ENCODE assay signal across 1 cellular context in the genomic region with DNA sequence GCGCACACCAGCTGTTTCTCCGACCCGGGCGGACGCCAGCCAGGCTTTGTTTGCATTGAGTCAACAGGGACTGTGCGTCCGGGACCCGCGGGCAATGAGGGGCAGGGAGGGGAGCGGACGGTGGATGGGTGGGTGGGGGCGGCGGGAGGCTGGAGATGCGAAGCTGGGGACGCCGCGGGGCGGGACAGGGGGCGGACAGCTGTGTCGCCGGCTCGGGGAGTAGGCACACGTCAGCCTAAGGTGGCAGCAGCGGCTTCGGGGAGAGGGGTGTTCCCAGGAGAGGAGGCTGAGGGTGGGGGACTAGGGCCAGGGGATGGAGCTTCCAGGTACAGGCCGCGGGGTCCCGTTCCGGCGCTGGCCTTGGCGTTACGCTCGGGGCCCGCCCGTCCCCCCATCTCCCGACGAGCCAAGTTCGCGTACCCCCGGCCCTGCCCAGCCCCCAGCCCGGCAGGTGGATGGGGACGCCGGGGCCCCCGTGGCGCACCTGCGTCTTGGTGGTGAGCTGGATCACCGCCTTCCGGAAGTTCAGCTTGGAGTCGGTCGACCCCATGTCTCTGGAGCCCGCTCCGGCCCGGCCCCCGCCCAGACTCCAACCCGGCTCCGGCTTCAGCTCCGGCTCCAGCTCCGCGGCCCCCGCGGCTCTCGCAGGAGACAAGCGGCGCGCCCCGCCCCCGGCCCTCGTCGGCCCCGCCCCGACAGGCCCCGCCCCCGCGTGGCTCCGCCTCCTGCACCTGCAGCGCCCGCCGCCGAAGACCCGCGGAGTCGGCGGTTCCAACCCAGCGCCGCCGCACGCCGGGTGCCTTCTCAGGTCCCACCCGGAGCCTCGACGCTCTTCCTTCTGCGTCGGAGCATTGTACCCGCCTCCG.
A peak's percentile ranks its signal among the peaks of the same experiment; 100 is the strongest.
TF ChIP-seq lines count a peak whose summit lies in the region.

HID1 (minus strand) TSS at position 653 of the 866 bp plus-strand sequence; CDS start at position 550, 103 bp downstream.

TF ChIP-seq in HepG2, 621 proteins besides CTCF, POLR2A, EP300 and RAD21 (continued from another document and continues in another):
- TF ChIP-seq, protein P1, sequence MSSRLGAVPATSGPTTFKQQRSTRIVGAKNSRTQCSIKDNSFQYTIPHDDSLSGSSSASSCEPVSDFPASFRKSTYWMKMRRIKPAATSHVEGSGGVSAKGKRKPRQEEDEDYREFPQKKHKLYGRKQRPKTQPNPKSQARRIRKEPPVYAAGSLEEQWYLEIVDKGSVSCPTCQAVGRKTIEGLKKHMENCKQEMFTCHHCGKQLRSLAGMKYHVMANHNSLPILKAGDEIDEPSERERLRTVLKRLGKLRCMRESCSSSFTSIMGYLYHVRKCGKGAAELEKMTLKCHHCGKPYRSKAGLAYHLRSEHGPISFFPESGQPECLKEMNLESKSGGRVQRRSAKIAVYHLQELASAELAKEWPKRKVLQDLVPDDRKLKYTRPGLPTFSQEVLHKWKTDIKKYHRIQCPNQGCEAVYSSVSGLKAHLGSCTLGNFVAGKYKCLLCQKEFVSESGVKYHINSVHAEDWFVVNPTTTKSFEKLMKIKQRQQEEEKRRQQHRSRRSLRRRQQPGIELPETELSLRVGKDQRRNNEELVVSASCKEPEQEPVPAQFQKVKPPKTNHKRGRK (CRISPR knock-in tag; IDR thresholded peaks at IDR 0.05) = no peak
- TF ChIP-seq ZBTB44 (CRISPR knock-in tag; IDR thresholded peaks at IDR 0.05) (no peak), ZNF878 (CRISPR knock-in tag; IDR thresholded peaks at IDR 0.05) (no peak), CBX1 (IDR thresholded peaks at IDR 0.05; ENCODE audit: low read depth) (no peak), CHD4 (IDR thresholded peaks at IDR 0.05; ENCODE audit: borderline replicate concordance, low read length) (no peak), PLRG1 (conservative IDR thresholded peaks at IDR 0.05) (no peak), CEBPG (CRISPR knock-in tag; IDR thresholded peaks at IDR 0.05) (no peak), SMC3 (IDR thresholded peaks at IDR 0.05; ENCODE audit: low read length) (no peak), ATF7 (IDR thresholded peaks at IDR 0.05) (no peak), ATF7 (CRISPR knock-in tag; IDR thresholded peaks at IDR 0.05) (no peak), ZNF558 (CRISPR knock-in tag; IDR thresholded peaks at IDR 0.05; ENCODE audit: borderline replicate concordance) (no peak), ZFP36L1 (CRISPR knock-in tag; IDR thresholded peaks at IDR 0.05) (no peak), ZNF567 (CRISPR knock-in tag; IDR thresholded peaks at IDR 0.05; ENCODE audit: borderline replicate concordance) (no peak), MLLT10 (CRISPR knock-in tag; IDR thresholded peaks at IDR 0.05) (no peak), SRSF9 (IDR thresholded peaks at IDR 0.05; ENCODE audit: borderline replicate concordance, insufficient read depth, low read depth, low read length, poor library complexity, severe bottlenecking) (no peak), ZNF329 (CRISPR knock-in tag; IDR thresholded peaks at IDR 0.05; ENCODE audit: low read depth) (0 out of 2 replicates have a peak, but pooled peaks have one; percentile 20), HDAC1 (CRISPR knock-in tag; IDR thresholded peaks at IDR 0.05) (peak; percentile 66; the same call in 1 of the 2 replicates), TAF15 (IDR thresholded peaks at IDR 0.05; ENCODE audit: low read depth, low read length, poor library complexity, severe bottlenecking) (no peak), SNAPC2 (CRISPR knock-in tag; IDR thresholded peaks at IDR 0.05) (no peak), ZNF720 (CRISPR knock-in tag; IDR thresholded peaks at IDR 0.05) (no peak), KLF9 (CRISPR knock-in tag; IDR thresholded peaks at IDR 0.05; ENCODE audit: low read depth) (no peak), MTERF4 (CRISPR knock-in tag; IDR thresholded peaks at IDR 0.05) (peak; percentile 62; the same call in 1 of the 2 replicates), NFE2L1 (CRISPR knock-in tag; IDR thresholded peaks at IDR 0.05; ENCODE audit: borderline replicate concordance) (no peak), HOXA7 (CRISPR knock-in tag; IDR thresholded peaks at IDR 0.05) (no peak), ZNF160 (CRISPR knock-in tag; IDR thresholded peaks at IDR 0.05) (0 out of 2 replicates have a peak, but pooled peaks have one; percentile 15), ZBTB38 (CRISPR knock-in tag; IDR thresholded peaks at IDR 0.05) (no peak), RORA (CRISPR knock-in tag; IDR thresholded peaks at IDR 0.05) (no peak), FOXA3 (CRISPR knock-in tag; IDR thresholded peaks at IDR 0.05) (peak; percentile 91), PPARG (CRISPR knock-in tag; conservative IDR thresholded peaks at IDR 0.05) (no peak), ZNF230 (CRISPR knock-in tag; IDR thresholded peaks at IDR 0.05) (peak; percentile 27; the same call in 1 of the 2 replicates), KDM1A (CRISPR knock-in tag; IDR thresholded peaks at IDR 0.05) (no peak), SP5 (CRISPR knock-in tag; IDR thresholded peaks at IDR 0.05; ENCODE audit: borderline replicate concordance, low read depth) (peak; percentile 45; the same call in 1 of the 2 replicates), SRSF1 (optimal IDR thresholded peaks at IDR 0.05; ENCODE audit: low read depth, low read length) (no peak), PHF8 (CRISPR knock-in tag; IDR thresholded peaks at IDR 0.05) (peak; percentile 70), MAZ (IDR thresholded peaks at IDR 0.05; ENCODE audit: borderline replicate concordance, low read depth, low read length) (no peak), MAZ (CRISPR knock-in tag; IDR thresholded peaks at IDR 0.05; ENCODE audit: low read depth) (peak; percentile 56; the same call in 1 of the 2 replicates), IKZF1 (IDR thresholded peaks at IDR 0.05) (no peak), GTF2F1 (IDR thresholded peaks at IDR 0.05; ENCODE audit: low read length) (no peak), ZNF557 (CRISPR knock-in tag; IDR thresholded peaks at IDR 0.05) (no peak), ZNF256 (CRISPR knock-in tag; conservative IDR thresholded peaks at IDR 0.05) (no peak), GFI1 (CRISPR knock-in tag; IDR thresholded peaks at IDR 0.05; ENCODE audit: borderline replicate concordance) (no peak), ZBTB8A (CRISPR knock-in tag; IDR thresholded peaks at IDR 0.05; ENCODE audit: borderline replicate concordance, low read depth) (no peak), EZH2 (conservative IDR thresholded peaks at IDR 0.05; ENCODE audit: low read depth, low read length) (no peak), ZNF629 (CRISPR knock-in tag; conservative IDR thresholded peaks at IDR 0.05) (no peak), XRCC5 (optimal IDR thresholded peaks at IDR 0.05; ENCODE audit: low read length) (no peak), ZNF510 (CRISPR knock-in tag; IDR thresholded peaks at IDR 0.05; ENCODE audit: low read depth) (no peak), SNRNP70 (IDR thresholded peaks at IDR 0.05; ENCODE audit: low read depth, low read length) (no peak), ISX (CRISPR knock-in tag; conservative IDR thresholded peaks at IDR 0.05) (0 out of 2 replicates have a peak, but pooled peaks have one; percentile 56), FOXK2 (IDR thresholded peaks at IDR 0.05) (no peak), SIX1 (CRISPR knock-in tag; IDR thresholded peaks at IDR 0.05; ENCODE audit: borderline replicate concordance) (no peak), MBNL3 (CRISPR knock-in tag; conservative IDR thresholded peaks at IDR 0.05) (no peak), CEBPB (IDR thresholded peaks at IDR 0.05; ENCODE audit: borderline replicate concordance, low read depth, low read length) (no peak)
- TF ChIP-seq, protein P2, sequence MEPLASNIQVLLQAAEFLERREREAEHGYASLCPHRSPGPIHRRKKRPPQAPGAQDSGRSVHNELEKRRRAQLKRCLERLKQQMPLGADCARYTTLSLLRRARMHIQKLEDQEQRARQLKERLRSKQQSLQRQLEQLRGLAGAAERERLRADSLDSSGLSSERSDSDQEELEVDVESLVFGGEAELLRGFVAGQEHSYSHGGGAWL (CRISPR knock-in tag; IDR thresholded peaks at IDR 0.05) = 0 out of 2 replicates have a peak, but pooled peaks have one; percentile 34
- TF ChIP-seq, protein P3, sequence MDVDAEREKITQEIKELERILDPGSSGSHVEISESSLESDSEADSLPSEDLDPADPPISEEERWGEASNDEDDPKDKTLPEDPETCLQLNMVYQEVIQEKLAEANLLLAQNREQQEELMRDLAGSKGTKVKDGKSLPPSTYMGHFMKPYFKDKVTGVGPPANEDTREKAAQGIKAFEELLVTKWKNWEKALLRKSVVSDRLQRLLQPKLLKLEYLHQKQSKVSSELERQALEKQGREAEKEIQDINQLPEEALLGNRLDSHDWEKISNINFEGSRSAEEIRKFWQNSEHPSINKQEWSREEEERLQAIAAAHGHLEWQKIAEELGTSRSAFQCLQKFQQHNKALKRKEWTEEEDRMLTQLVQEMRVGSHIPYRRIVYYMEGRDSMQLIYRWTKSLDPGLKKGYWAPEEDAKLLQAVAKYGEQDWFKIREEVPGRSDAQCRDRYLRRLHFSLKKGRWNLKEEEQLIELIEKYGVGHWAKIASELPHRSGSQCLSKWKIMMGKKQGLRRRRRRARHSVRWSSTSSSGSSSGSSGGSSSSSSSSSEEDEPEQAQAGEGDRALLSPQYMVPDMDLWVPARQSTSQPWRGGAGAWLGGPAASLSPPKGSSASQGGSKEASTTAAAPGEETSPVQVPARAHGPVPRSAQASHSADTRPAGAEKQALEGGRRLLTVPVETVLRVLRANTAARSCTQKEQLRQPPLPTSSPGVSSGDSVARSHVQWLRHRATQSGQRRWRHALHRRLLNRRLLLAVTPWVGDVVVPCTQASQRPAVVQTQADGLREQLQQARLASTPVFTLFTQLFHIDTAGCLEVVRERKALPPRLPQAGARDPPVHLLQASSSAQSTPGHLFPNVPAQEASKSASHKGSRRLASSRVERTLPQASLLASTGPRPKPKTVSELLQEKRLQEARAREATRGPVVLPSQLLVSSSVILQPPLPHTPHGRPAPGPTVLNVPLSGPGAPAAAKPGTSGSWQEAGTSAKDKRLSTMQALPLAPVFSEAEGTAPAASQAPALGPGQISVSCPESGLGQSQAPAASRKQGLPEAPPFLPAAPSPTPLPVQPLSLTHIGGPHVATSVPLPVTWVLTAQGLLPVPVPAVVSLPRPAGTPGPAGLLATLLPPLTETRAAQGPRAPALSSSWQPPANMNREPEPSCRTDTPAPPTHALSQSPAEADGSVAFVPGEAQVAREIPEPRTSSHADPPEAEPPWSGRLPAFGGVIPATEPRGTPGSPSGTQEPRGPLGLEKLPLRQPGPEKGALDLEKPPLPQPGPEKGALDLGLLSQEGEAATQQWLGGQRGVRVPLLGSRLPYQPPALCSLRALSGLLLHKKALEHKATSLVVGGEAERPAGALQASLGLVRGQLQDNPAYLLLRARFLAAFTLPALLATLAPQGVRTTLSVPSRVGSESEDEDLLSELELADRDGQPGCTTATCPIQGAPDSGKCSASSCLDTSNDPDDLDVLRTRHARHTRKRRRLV (CRISPR knock-in tag; IDR thresholded peaks at IDR 0.05) = no peak
- TF ChIP-seq, protein P4, sequence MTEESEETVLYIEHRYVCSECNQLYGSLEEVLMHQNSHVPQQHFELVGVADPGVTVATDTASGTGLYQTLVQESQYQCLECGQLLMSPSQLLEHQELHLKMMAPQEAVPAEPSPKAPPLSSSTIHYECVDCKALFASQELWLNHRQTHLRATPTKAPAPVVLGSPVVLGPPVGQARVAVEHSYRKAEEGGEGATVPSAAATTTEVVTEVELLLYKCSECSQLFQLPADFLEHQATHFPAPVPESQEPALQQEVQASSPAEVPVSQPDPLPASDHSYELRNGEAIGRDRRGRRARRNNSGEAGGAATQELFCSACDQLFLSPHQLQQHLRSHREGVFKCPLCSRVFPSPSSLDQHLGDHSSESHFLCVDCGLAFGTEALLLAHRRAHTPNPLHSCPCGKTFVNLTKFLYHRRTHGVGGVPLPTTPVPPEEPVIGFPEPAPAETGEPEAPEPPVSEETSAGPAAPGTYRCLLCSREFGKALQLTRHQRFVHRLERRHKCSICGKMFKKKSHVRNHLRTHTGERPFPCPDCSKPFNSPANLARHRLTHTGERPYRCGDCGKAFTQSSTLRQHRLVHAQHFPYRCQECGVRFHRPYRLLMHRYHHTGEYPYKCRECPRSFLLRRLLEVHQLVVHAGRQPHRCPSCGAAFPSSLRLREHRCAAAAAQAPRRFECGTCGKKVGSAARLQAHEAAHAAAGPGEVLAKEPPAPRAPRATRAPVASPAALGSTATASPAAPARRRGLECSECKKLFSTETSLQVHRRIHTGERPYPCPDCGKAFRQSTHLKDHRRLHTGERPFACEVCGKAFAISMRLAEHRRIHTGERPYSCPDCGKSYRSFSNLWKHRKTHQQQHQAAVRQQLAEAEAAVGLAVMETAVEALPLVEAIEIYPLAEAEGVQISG (CRISPR knock-in tag; IDR thresholded peaks at IDR 0.05) = no peak; the same call in 1 of the 2 replicates
- TF ChIP-seq, protein P5, sequence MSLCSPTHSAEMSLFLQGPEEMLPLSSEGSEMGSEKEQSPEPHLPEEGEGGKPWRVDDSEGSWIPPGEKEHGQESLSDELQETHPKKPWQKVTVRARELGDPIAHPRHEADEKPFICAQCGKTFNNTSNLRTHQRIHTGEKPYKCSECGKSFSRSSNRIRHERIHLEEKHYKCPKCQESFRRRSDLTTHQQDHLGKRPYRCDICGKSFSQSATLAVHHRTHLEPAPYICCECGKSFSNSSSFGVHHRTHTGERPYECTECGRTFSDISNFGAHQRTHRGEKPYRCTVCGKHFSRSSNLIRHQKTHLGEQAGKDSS (CRISPR knock-in tag; IDR thresholded peaks at IDR 0.05; ENCODE audit: borderline replicate concordance, low read depth) = 0 out of 2 replicates have a peak, but pooled peaks have one; percentile 18
